In genomic region chr13:60627071-60627686, GRCh38 we compare ENCODE assay signal across 7 cellular contexts.
DNase-seq lines count a peak whose midpoint lies in the region; ATAC-seq and TF ChIP-seq lines count a peak whose summit lies in the region.

No MANE protein-coding gene starts in this region.

- H3K27ac ChIP-seq in Panc1 (ENCODE audit: low read length): no peak overlapping the region
- H3K27ac ChIP-seq in spleen: no peak overlapping the region

- H3K36me3 ChIP-seq in Panc1 (ENCODE audit: control insufficient read depth, insufficient read depth, low read length) (no peaks in the 10 kb centered on the region), spleen (no peaks in the 10 kb centered on the region)

- WGBS in spleen, 5 donors: 49 to 55% (median 52%) methylated on average over 8 of the region's 8 CpGs

- H3K4me3 ChIP-seq in Panc1 (ENCODE audit: low read depth in 2 of 2, low read length in 2 of 2) (no peak overlapping the region), fibroblast of the aortic adventitia (ENCODE audit: low read depth, low read length) (no peak overlapping the region), spleen (no peak overlapping the region)

- H3K4me1 ChIP-seq in Panc1 (ENCODE audit: control insufficient read depth, insufficient read depth, low read length) (no peaks in the 10 kb centered on the region), spleen (no peaks in the 10 kb centered on the region)

- CTCF ChIA-PET in Panc1 (lab: Charles Lee): interaction anchor here (0.7 kb wide), 1 partner anchor 812 kb away, joined by 3 read pairs; no protein-coding TSS in a partner anchor

- TF ChIP-seq CTCF in Panc1 (IDR thresholded peaks at IDR 0.05) (peak; percentile 71), fibroblast of the aortic adventitia (IDR thresholded peaks at IDR 0.05; ENCODE audit: insufficient read depth, low read length) (peak; percentile 69), spleen (IDR thresholded peaks at IDR 0.05 in 8 of 11, conservative IDR thresholded peaks at IDR 0.05 in 3 of 11) (peak in 8 of 11 experiments; percentile 25 to 59 (median 41))

- peak; percentile 25 for DNase-seq in GDM1 (lab: John Stamatoyannopoulos, UW)
- DNase-seq in HK-2 (ENCODE audit: unreplicated experiment): peak; percentile 20
- DNase-seq in Panc1 (ENCODE audit: low read depth, low spot score): no peak
- peak; percentile 27 for DNase-seq in fibroblast of the aortic adventitia (ENCODE audit: low read depth)
- DNase-seq in spleen: no peak

- ATAC-seq in GM19351 (IDR thresholded peaks at IDR 0.05; ENCODE audit: unreplicated experiment) (peak; percentile 92), Panc1 (0 out of 2 replicates have a peak, but pooled peaks have one; percentile 63), GM18873 (IDR thresholded peaks at IDR 0.05; ENCODE audit: low FRiP score, unreplicated experiment) (no peak)

- H3K9me3 ChIP-seq in Panc1 (ENCODE audit: control insufficient read depth, insufficient read depth, low read depth, low read length): no peaks in the 10 kb centered on the region
- H3K9me3 ChIP-seq in spleen: no peaks in the 10 kb centered on the region

- POLR2A ChIA-PET in Panc1 (lab: Charles Lee): no interaction called here

- no peak for TF ChIP-seq POLR2A in spleen (IDR thresholded peaks at IDR 0.05)

- intact Hi-C loops in Panc1 (cut with micrococcal nuclease; ENCODE audit: unreplicated experiment): loop anchor here (10.0 kb wide), 1 partner anchor 788 kb away; the partner anchor contains the start of gene PCDH20
- intact Hi-C loops in spleen (cut with DNase I; ENCODE audit: low total_unique reads): no loop called here

- no peaks in the 10 kb centered on the region for H3K27me3 ChIP-seq in Panc1 (ENCODE audit: control insufficient read depth, insufficient read depth, low read length)
- H3K27me3 ChIP-seq in spleen (replicated peaks in 1 of 7): peaks cover 0 to 11% (median 0%) of the 10 kb centered on the region in 7 donors

- BruUV-seq in Panc1 (replicated peaks; lab: Mats Ljungman, UMichigan): no TSS peak

- in situ Hi-C loops in Panc1 (cut with HindIII; ENCODE audit: low pct_unique_long_range_greater_than_20kb, low sequenced_read_pairs): no loop called here

Comparison
In these comparisons a context has a peak if more than half of its experiments do, and no peak if none do; other contexts are left out.
1. DNase-seq: peak in GDM1 (single experiment), HK-2 (single experiment) and fibroblast of the aortic adventitia (single experiment); none in Panc1 (single experiment) and spleen (single experiment).
2. Peak in every context shown above with its lines, with median percentiles within 50 percentile points of each other: CTCF ChIP-seq.